ENCODE assay signal across 7 cellular contexts in genomic region chr15:34367128-34368081, GRCh38. TPM values are rescaled to one million over a fixed set of nuclear protein-coding genes. Genes with fewer than 3 reads are reported as not detected.
DNase-seq lines count a peak whose midpoint lies in the region; ATAC-seq and TF ChIP-seq lines count a peak whose summit lies in the region.

TSS of gene LPCAT4 (minus strand) at chr15:34367196. CDS start at chr15:34367100, 96 bp downstream.

- TF ChIP-seq CTCF in astrocyte of the cerebellum (IDR thresholded peaks at IDR 0.05; ENCODE audit: low read depth, low read length, missing control alignments) (peak; percentile 94), hepatocyte (IDR thresholded peaks at IDR 0.05; ENCODE audit: poor library complexity) (peak; percentile 94), retinal pigment epithelial cell (conservative IDR thresholded peaks at IDR 0.05; ENCODE audit: low read depth, low read length) (peak; percentile 86)

- H3K9me2 ChIP-seq in hepatocyte (replicated peaks; ENCODE audit: insufficient read depth) = no peaks in the 10 kb centered on the region

- H3K79me2 ChIP-seq in hepatocyte = peaks cover 16% of the 10 kb centered on the region

- H3K9me3 ChIP-seq in hepatocyte (ENCODE audit: low read depth) = no peaks in the 10 kb centered on the region

- no peaks in the 10 kb centered on the region for H3K27me3 ChIP-seq in hepatocyte

- WGBS in hepatocyte (ENCODE audit: low lambda C conversion rate, missing lambda C conversion rate) = under 1% methylated on average over 60 of the region's 79 CpGs

- ATAC-seq in GM18508 (IDR thresholded peaks at IDR 0.05; ENCODE audit: insufficient read depth, unreplicated experiment) = peak; percentile 58
- peak; percentile 85 for ATAC-seq in HG02970 (IDR thresholded peaks at IDR 0.05; ENCODE audit: low FRiP score, unreplicated experiment)

- DNase-seq in NCI-H2029 (lab: John Stamatoyannopoulos, UW) (peak; percentile 36), T-helper 9 cell (peak; percentile 85), astrocyte of the cerebellum (ENCODE audit: low read depth) (peak; percentile 62), hepatocyte (ENCODE audit: low spot score) (peak; percentile 95), retinal pigment epithelial cell (ENCODE audit: low read depth) (peak; percentile 47)

- no peaks in the 10 kb centered on the region for H3K36me3 ChIP-seq in hepatocyte (replicated peaks; ENCODE audit: insufficient read depth, low read depth)

- H2AFZ ChIP-seq in hepatocyte = peak within 1 kb of the TSS; percentile 100

- no peaks in the 10 kb centered on the region for H4K20me1 ChIP-seq in hepatocyte (ENCODE audit: insufficient read depth, poor library complexity, severe bottlenecking)

- peaks cover 9% of the 10 kb centered on the region for H3K4me1 ChIP-seq in hepatocyte (ENCODE audit: insufficient read depth)

- H3K27ac ChIP-seq in hepatocyte = peak within 1 kb of the TSS; percentile 99

- H3K4me3 ChIP-seq in astrocyte of the cerebellum (ENCODE audit: low read depth, low read length) (peak within 1 kb of the TSS; percentile 94), hepatocyte (peak within 1 kb of the TSS; percentile 94), retinal pigment epithelial cell (ENCODE audit: low read length) (peak within 1 kb of the TSS; percentile 82)

- H3K4me2 ChIP-seq in hepatocyte = peak within 1 kb of the TSS; percentile 99

- in situ Hi-C loops in astrocyte of the cerebellum (cut with HindIII; ENCODE audit: low sequenced_read_pairs) = no loop called here

RNA-seq across cellular contexts. Expression of gene LPCAT4, which starts in this region (rescaled TPM):
- total RNA-seq in hepatocyte = 9.1 and 13.5 TPM in 2 replicates
- 22.1 and 35.7 TPM in 2 replicates for polyA plus RNA-seq in hepatocyte

Comparison
In these comparisons a context has a peak if more than half of its experiments do, and no peak if none do; other contexts are left out.
1. Peak in every context shown above with its lines: DNase-seq, ATAC-seq, H3K4me3 ChIP-seq and H3K27ac ChIP-seq.
2. DNase-seq: peak in every context shown above with its lines; median percentile 95 in hepatocyte; 85 in T-helper 9 cell; 62 in astrocyte of the cerebellum; 47 in retinal pigment epithelial cell; 36 in NCI-H2029.